ENCODE assay signal across 19 cellular contexts in genomic region chr19:5288347-5288739, GRCh38. TPM values are rescaled to one million over a fixed set of nuclear protein-coding genes. Genes with fewer than 3 reads are reported as not detected.
DNase-seq lines count a peak whose midpoint lies in the region; ATAC-seq, FAIRE-seq and TF ChIP-seq lines count a peak whose summit lies in the region.
"Had no signal": no experiment of that assay in that cellular context is flagged by ENCODE, and none has a peak within 500 bp of the region (broad histone marks: within the 10 kb centered on the region; RNA-seq: fewer than 3 reads in every experiment).

No MANE protein-coding gene starts in this region.

- H2BK20ac ChIP-seq in H1 (ENCODE audit: low read length) = no peak overlapping the region

- no peak overlapping the region for H2AFZ ChIP-seq in Karpas-422 (ENCODE audit: low read length)
- H2AFZ ChIP-seq in H1 (ENCODE audit: low read length) = no peak overlapping the region

- no peak for FAIRE-seq in H1 (lab: Jason Lieb, UNC)
- FAIRE-seq: TTC549 had no signal

- no peak overlapping the region for H3K4me3 ChIP-seq in Karpas-422 (ENCODE audit: low read length)
- H3K4me3 ChIP-seq in H1 (ENCODE audit: extremely low read depth in 1 of 4, insufficient read depth in 2 of 4, low read depth in 3 of 4, low read length in 4 of 4) = no peak overlapping the region
- H3K4me3 ChIP-seq in lower lobe of right lung = peak overlapping the region; percentile 27
- no peak overlapping the region for H3K4me3 ChIP-seq in adrenal gland
- H3K4me3 ChIP-seq: cardiac muscle cell, left lung, thoracic aorta had no signal

- no peak for TF ChIP-seq POLR2A in H1 (IDR thresholded peaks at IDR 0.05; ENCODE audit: control extremely low read depth in 1 of 2, low read depth in 2 of 2, low read length in 2 of 2)
- TF ChIP-seq POLR2A in adrenal gland (IDR thresholded peaks at IDR 0.05) = no peak

- H3K23ac ChIP-seq in H1 (ENCODE audit: insufficient read length) = no peak overlapping the region

- H4K20me1 ChIP-seq in Karpas-422 (ENCODE audit: insufficient read depth, low read depth, low read length) = peaks cover 24% of the 10 kb centered on the region
- peaks cover 37 to 56% of the 10 kb centered on the region in 2 experiments for H4K20me1 ChIP-seq in H1 (replicated peaks in 1 of 2; ENCODE audit: control insufficient read depth in 1 of 2, insufficient read depth in 2 of 2, low read length in 2 of 2)

- H2BK120ac ChIP-seq in H1 (replicated peaks; ENCODE audit: low read depth, low read length) = no peak overlapping the region

- H3K4me1 ChIP-seq in Karpas-422 (ENCODE audit: low read length) (peaks cover 37% of the 10 kb centered on the region), H1 (replicated peaks in 1 of 4; ENCODE audit: control insufficient read depth in 3 of 4, insufficient read depth in 4 of 4, low read length in 3 of 4) (peaks cover 0 to 14% (median 9%) of the 10 kb centered on the region in 4 experiments; a peak in 5 of 7 replicates), lower lobe of right lung (peaks cover 29% of the 10 kb centered on the region), adrenal gland (replicated peaks in 1 of 2) (peaks cover 9 to 25% of the 10 kb centered on the region in 2 donors)

- TF ChIP-seq RAD21 in H1 (IDR thresholded peaks at IDR 0.05 in 1 of 2, conservative IDR thresholded peaks at IDR 0.05 in 1 of 2; ENCODE audit: low read depth in 2 of 2, low read length in 2 of 2) = no peak

- WGBS in H1 (ENCODE audit: extremely low coverage in 1 of 2, insufficient coverage in 1 of 2, insufficient read length in 1 of 2, insufficient replicate concordance in 2 of 2, low coverage in 1 of 2, low lambda C conversion rate in 2 of 2, missing lambda C conversion rate in 1 of 2), 2 experiments = 96% methylated on average over 4 of the region's 4 CpGs; no CpG with 5 or more reads in 1 of the 2 experiments
- 59 to 76% (median 67%) methylated on average over 1 to 4 of the region's 4 CpGs for WGBS in adrenal gland, 4 donors

- H3K18ac ChIP-seq in H1 (ENCODE audit: extremely low read depth, low read length) = no peak overlapping the region

- no peak for TF ChIP-seq EP300 in H1 (IDR thresholded peaks at IDR 0.05; ENCODE audit: borderline replicate concordance in 1 of 2, low read depth in 2 of 2, low read length in 2 of 2)

- H3K23me2 ChIP-seq in H1 (ENCODE audit: low read depth, low read length) = peaks cover 5% of the 10 kb centered on the region; the same call in 1 of the 2 replicates

- no peak overlapping the region for H3K4ac ChIP-seq in H1 (replicated peaks; ENCODE audit: insufficient read length, low read depth, low read length)

- H3K79me2 ChIP-seq in Karpas-422 (ENCODE audit: low read length) (peaks cover 34% of the 10 kb centered on the region), H1 (ENCODE audit: control insufficient read depth in 1 of 2, insufficient read depth in 2 of 2, low read length in 2 of 2) (peaks cover 10 to 63% of the 10 kb centered on the region in 2 experiments)

- H4K91ac ChIP-seq in H1 (replicated peaks; ENCODE audit: insufficient read length, low read length) = no peak overlapping the region

- H3K56ac ChIP-seq in H1 (replicated peaks; ENCODE audit: insufficient read length, low read depth, low read length) = no peak overlapping the region

- H3K14ac ChIP-seq in H1 (ENCODE audit: insufficient read length) = no peak overlapping the region

- no peak for TF ChIP-seq CTCF in H1 (IDR thresholded peaks at IDR 0.05; ENCODE audit: control extremely low read depth in 1 of 3, insufficient read depth in 1 of 3, low read depth in 1 of 3, low read length in 3 of 3)
- no peak for TF ChIP-seq CTCF in lower lobe of right lung (IDR thresholded peaks at IDR 0.05)
- TF ChIP-seq CTCF in adrenal gland (IDR thresholded peaks at IDR 0.05) = no peak
- no peak for TF ChIP-seq CTCF in omental fat pad (IDR thresholded peaks at IDR 0.05)

- H3K27ac ChIP-seq in Karpas-422 (ENCODE audit: low read length) = peak overlapping the region; percentile 69
- H3K27ac ChIP-seq in H1 (ENCODE audit: low read depth, low read length) = no peak overlapping the region
- H3K27ac ChIP-seq in lower lobe of right lung = no peak overlapping the region
- H3K27ac ChIP-seq in adrenal gland = peak overlapping the region in 1 of 5 donors; percentile 40
- H3K27ac ChIP-seq: cardiac muscle cell, foreskin keratinocyte, left lung, thoracic aorta had no signal

- peak overlapping the region; percentile 12; the same call in 1 of the 2 replicates for H4K8ac ChIP-seq in H1 (ENCODE audit: extremely low read depth, insufficient read depth, low read length)

- H3K79me1 ChIP-seq in H1 (ENCODE audit: low read depth, low read length) = peaks cover 36% of the 10 kb centered on the region

- no peaks in the 10 kb centered on the region for H3K9me2 ChIP-seq in Karpas-422 (replicated peaks; ENCODE audit: insufficient read depth, low read length)

- H3K4me2 ChIP-seq in Karpas-422 (ENCODE audit: low read depth, low read length, poor library complexity, severe bottlenecking) = no peak overlapping the region
- H3K4me2 ChIP-seq in H1 (ENCODE audit: insufficient read depth in 1 of 2, low read depth in 2 of 2, low read length in 2 of 2) = no peak overlapping the region

- no peak for DNase-seq in Karpas-422
- DNase-seq in H1 (ENCODE audit: low read depth in 1 of 2, low spot score in 2 of 2) = no peak
- DNase-seq in lower lobe of right lung = no peak
- DNase-seq in superior temporal gyrus (ENCODE audit: extremely low spot score) = peak; percentile 22
- DNase-seq in activated T-cell treated with anti-CD3 and anti-CD28 coated beads for 4 hours = no peak
- no peak for DNase-seq in adrenal gland
- DNase-seq in omental fat pad (ENCODE audit: low spot score) = no peak
- DNase-seq in NCI-H1436 (lab: John Stamatoyannopoulos, UW) = no peak
- DNase-seq: activated CD4-positive, alpha-beta T cell treated with anti-CD3 and anti-CD28 coated beads, Interleukin-2, amount 10 ng/mL, durations not matched to agents 7 days and 5 days; activated T-cell treated with anti-CD3 and anti-CD28 coated beads, Interleukin-2, amount 50 U/mL, for 1 hour; endodermal cell; foreskin keratinocyte; left lung; NCI-H2107; NCI-H69; retina had no signal

- H3K9ac ChIP-seq in Karpas-422 (ENCODE audit: low read length) (no peak overlapping the region), H1 (replicated peaks in 1 of 4; ENCODE audit: extremely low read depth in 1 of 4, low read depth in 3 of 4, low read length in 3 of 4) (no peak overlapping the region)

- no peaks in the 10 kb centered on the region for H3K9me3 ChIP-seq in Karpas-422 (ENCODE audit: low read length)
- H3K9me3 ChIP-seq in H1 (ENCODE audit: insufficient read depth in 2 of 2, low read depth in 1 of 2, low read length in 1 of 2) = no peaks in the 10 kb centered on the region
- H3K9me3 ChIP-seq in lower lobe of right lung = no peaks in the 10 kb centered on the region
- H3K9me3 ChIP-seq in adrenal gland (replicated peaks in 1 of 3) = no peaks in the 10 kb centered on the region
- H3K9me3 ChIP-seq: left lung, thoracic aorta had no signal

- H3K36me3 ChIP-seq in Karpas-422 (ENCODE audit: insufficient read depth, low read length) (no peaks in the 10 kb centered on the region), H1 (ENCODE audit: control insufficient read depth in 2 of 4, insufficient read depth in 4 of 4, low read length in 3 of 4) (peaks cover 2 to 14% (median 5%) of the 10 kb centered on the region in 4 experiments; a peak in 5 of 8 replicates), lower lobe of right lung (peaks cover 18% of the 10 kb centered on the region), adrenal gland (replicated peaks in 1 of 2) (peaks cover 0 to 18% of the 10 kb centered on the region in 2 donors)

- H4K5ac ChIP-seq in H1 (ENCODE audit: insufficient read length, low read depth, low read length) = no peak overlapping the region

- H2BK15ac ChIP-seq in H1 (ENCODE audit: low read length) = no peak overlapping the region

- CTCF ChIA-PET in H1 (lab: Charles Lee; ENCODE audit: partially characterized antibody) = interaction anchor here (0.7 to 2.5 kb wide), 2 partner anchors 39 to 40 kb away, joined by 3 to 9 read pairs; no protein-coding TSS in a partner anchor

- no peak overlapping the region for H2BK12ac ChIP-seq in H1 (ENCODE audit: low read depth, low read length)

- POLR2A ChIA-PET in H1 (lab: Charles Lee; ENCODE audit: partially characterized antibody) = interaction anchor here (0.9 kb wide), 1 partner anchor 34 kb away, joined by 4 read pairs; no protein-coding TSS in a partner anchor

- intact Hi-C loops in lower lobe of right lung (cut with DNase I) (no loop called here), adrenal gland (cut with DNase I) (no loop called here)

- H2BK5ac ChIP-seq in H1 (ENCODE audit: low read depth, low read length) = no peak overlapping the region

- no peak overlapping the region for H2AK5ac ChIP-seq in H1 (ENCODE audit: low read depth, low read length)

- H3K27me3 ChIP-seq in Karpas-422 (ENCODE audit: low read length) (no peaks in the 10 kb centered on the region), H1 (replicated peaks in 1 of 4; ENCODE audit: control insufficient read depth in 3 of 4, extremely low read depth in 1 of 4, insufficient read depth in 3 of 4, low read length in 3 of 4) (no peaks in the 10 kb centered on the region; a peak in 1 of 7 replicates), lower lobe of right lung (ENCODE audit: low read depth) (peaks cover 21% of the 10 kb centered on the region), adrenal gland (no peaks in the 10 kb centered on the region)
- H3K27me3 ChIP-seq: cardiac muscle cell had no signal

- ATAC-seq in lower lobe of right lung = no peak
- ATAC-seq in omental fat pad (ENCODE audit: low FRiP score) = no peak
- ATAC-seq: foreskin keratinocyte, left lung had no signal

TF ChIP-seq in H1, 55 proteins besides CTCF, POLR2A, EP300 and RAD21 (continues in another document):
- no peak for TF ChIP-seq TCF12 (IDR thresholded peaks at IDR 0.05; ENCODE audit: low read depth, low read length)
- TF ChIP-seq HDAC2 (IDR thresholded peaks at IDR 0.05; ENCODE audit: borderline replicate concordance in 1 of 2, low read depth in 2 of 2, low read length in 2 of 2) = no peak
- TF ChIP-seq ASH2L (IDR thresholded peaks at IDR 0.05; ENCODE audit: low read length) = no peak

RNA-seq across cellular contexts. Expression of gene PTPRS, which starts 52.3 kb away (rescaled TPM):
- 36.6 and 98.0 TPM in 2 replicates for total RNA-seq in Karpas-422 (2014; rRNA removed; shearing (Covaris generic); ENCODE audit: low replicate concordance)
- total RNA-seq in H1 (2021; fragmentation: NEBNext Ultra II Directional; extraction: Animal tissue kit (Norgen Biotek cat#: 25700)) = 218 and 223 TPM in 2 replicates
- polyA plus RNA-seq in H1 (2011; rRNA removed) (96.8 and 146 TPM in 2 replicates), adrenal gland (10 to 100 TPM in 2 of 3 donors, 1 to 10 TPM in 1; 8.8 to 36.7 (median 28.8) TPM)
- polyA plus RNA-seq in H1 (2011; cell fraction: cytosol; rRNA removed) = 87.7 TPM
- 278 TPM for polyA plus RNA-seq in H1 (2011; cell fraction: nucleus; rRNA removed)
- 73.0 to 132 TPM (median 116 TPM) in 4 replicates for polyA plus RNA-seq in H1 (2012, experiment 1 of 2)
- polyA plus RNA-seq in H1 (2012, experiment 2 of 2) = 60.0 TPM
- polyA plus RNA-seq in H1 (2013, experiment 1 of 2) = 124 TPM
- 122 TPM for polyA plus RNA-seq in H1 (2013, experiment 2 of 2)
- 192 and 241 TPM in 2 replicates for polyA minus RNA-seq in H1 (2011; rRNA and poly(A)+ RNA removed)
- polyA minus RNA-seq in H1 (2011; cell fraction: cytosol; rRNA and poly(A)+ RNA removed) = 212 TPM
- 157 TPM for polyA minus RNA-seq in H1 (2011; cell fraction: nucleus; rRNA and poly(A)+ RNA removed)
- total RNA-seq in lower lobe of right lung (107 TPM), adrenal gland (100 to 1,000 TPM in 7 of 8 donors, 10 to 100 TPM in 1; 87.8 to 376 (median 216) TPM), omental fat pad (100 to 1,000 TPM; 238 to 530 (median 338) TPM)
